Comparison of ENCODE assay signal across 8 cellular contexts in the genomic region with DNA sequence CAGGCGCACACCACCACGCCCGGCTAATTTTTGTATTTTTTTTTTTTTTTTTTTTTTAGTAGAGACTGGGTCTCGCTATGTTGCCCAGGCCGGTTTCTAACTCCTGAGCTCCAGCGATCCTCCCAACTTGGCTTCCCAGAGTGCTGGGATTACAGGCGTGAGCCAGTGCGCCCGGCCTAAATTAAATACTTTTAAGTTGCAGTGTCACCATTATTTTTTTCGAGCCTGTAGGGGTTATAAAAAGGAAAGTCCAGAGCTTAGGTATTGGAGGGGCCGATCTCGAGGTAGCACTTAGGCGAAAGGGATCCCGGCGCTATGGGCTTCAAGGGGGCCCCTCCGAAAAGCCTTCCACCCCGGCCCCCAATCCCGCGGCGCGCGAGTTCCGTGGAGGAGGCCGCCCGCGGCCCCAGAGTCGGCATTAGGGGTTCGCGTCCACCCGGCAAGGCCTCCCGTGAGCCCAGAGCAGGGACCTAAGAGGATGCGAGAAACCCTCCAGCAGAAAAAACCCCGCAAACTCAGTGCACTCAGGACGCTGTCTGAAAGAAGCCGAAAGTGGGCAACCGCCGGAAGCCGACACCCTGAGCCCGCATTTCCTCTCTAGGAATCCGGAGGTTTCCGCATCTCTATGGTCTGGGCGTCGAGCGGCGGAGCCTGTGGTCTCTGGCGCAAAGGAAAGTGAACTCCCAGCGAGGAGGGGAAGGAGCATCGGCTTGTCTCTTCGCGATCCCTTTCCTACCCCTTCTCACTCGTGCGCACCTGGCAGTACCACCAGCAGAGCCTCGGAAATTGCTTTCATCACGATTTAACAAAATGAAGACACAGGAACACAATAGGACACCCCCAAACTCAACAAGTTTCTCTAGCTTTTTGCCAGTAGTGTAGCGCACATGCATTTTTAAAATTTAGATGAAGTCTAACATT. TPM values are rescaled to one million over a fixed set of nuclear protein-coding genes. Genes with fewer than 3 reads are reported as not detected.
A peak's percentile ranks its signal among the peaks of the same experiment; 100 is the strongest.
DNase-seq lines count a peak whose midpoint lies in the region; ATAC-seq and TF ChIP-seq lines count a peak whose summit lies in the region.

No MANE protein-coding gene starts in this region.

- WGBS in endodermal cell (ENCODE audit: insufficient coverage in 1 of 2, insufficient read length in 1 of 2), 2 experiments: 14 to 17% methylated on average over 21 to 41 of the region's 55 CpGs
- 16 to 23% methylated on average over 23 to 30 of the region's 55 CpGs for WGBS in mesodermal cell (ENCODE audit: insufficient coverage in 2 of 2), 2 experiments

- CTCF ChIA-PET in CD4-positive, alpha-beta T cell (lab: Charles Lee): interaction anchor here (1.5 to 2.2 kb wide), 3 partner anchors 14 to 204 kb away, joined by 4 to 16 read pairs (median 12); a partner anchor contains a TSS

- no peaks in the 10 kb centered on the region for H3K36me3 Mint-ChIP-seq in CD4-positive, alpha-beta T cell (ENCODE audit: low read depth)
- H3K36me3 Mint-ChIP-seq in endodermal cell (ENCODE audit: low read depth): no peaks in the 10 kb centered on the region

- POLR2A ChIA-PET in CD4-positive, alpha-beta T cell (lab: Charles Lee): interaction anchor here (0.6 to 2.1 kb wide), 12 partner anchors 18 to 781 kb away, joined by 3 to 12 read pairs (median 4); a partner anchor contains a TSS

- peak overlapping the region; percentile 34 for H3K9ac ChIP-seq in endodermal cell (ENCODE audit: extremely low read depth, low read length, poor library complexity, severe bottlenecking)

- peak overlapping the region; percentile 87 for H3K27ac Mint-ChIP-seq in CD4-positive, alpha-beta T cell
- H3K27ac Mint-ChIP-seq in endodermal cell: peak overlapping the region; percentile 90

- H3K4me1 ChIP-seq in endodermal cell (ENCODE audit: control insufficient read depth, insufficient read depth, low read length): no peaks in the 10 kb centered on the region
- no peaks in the 10 kb centered on the region for H3K4me1 ChIP-seq in mesodermal cell (ENCODE audit: control insufficient read depth, insufficient read depth, low read length, poor library complexity, severe bottlenecking)

- H3K36me3 ChIP-seq in endodermal cell (ENCODE audit: control insufficient read depth, insufficient read depth, low read length) (no peaks in the 10 kb centered on the region), mesodermal cell (ENCODE audit: control insufficient read depth, insufficient read depth, low read length) (no peaks in the 10 kb centered on the region)

- peak overlapping the region; percentile 52 for H3K27ac ChIP-seq in CD4-positive, alpha-beta T cell (ENCODE audit: low read depth, low read length)
- H3K27ac ChIP-seq in endodermal cell (ENCODE audit: low read depth, low read length) (no peak overlapping the region), mesodermal cell (ENCODE audit: low read depth, low read length, severe bottlenecking) (peak overlapping the region; percentile 57)

- no peaks in the 10 kb centered on the region for H3K9me3 Mint-ChIP-seq in CD4-positive, alpha-beta T cell
- no peaks in the 10 kb centered on the region for H3K9me3 Mint-ChIP-seq in endodermal cell

- intact Hi-C loops in CD4-positive, alpha-beta T cell (cut with DNase I, micrococcal nuclease): loop anchor here (5.0 kb wide), 2 partner anchors 66 to 146 kb away; a partner anchor contains a TSS

- peaks cover 10% of the 10 kb centered on the region for H3K27me3 Mint-ChIP-seq in CD4-positive, alpha-beta T cell
- H3K27me3 Mint-ChIP-seq in endodermal cell (ENCODE audit: insufficient read depth): peaks cover 13% of the 10 kb centered on the region

- ATAC-seq in CD4-positive, alpha-beta T cell (ENCODE audit: poor library complexity): peak; percentile 95
- ATAC-seq in GM19463 (IDR thresholded peaks at IDR 0.05; ENCODE audit: unreplicated experiment): peak; percentile 79

- H3K27me3 ChIP-seq in CD4-positive, alpha-beta T cell (ENCODE audit: control insufficient read depth, insufficient read depth, low read length): no peaks in the 10 kb centered on the region
- peaks cover 6% of the 10 kb centered on the region for H3K27me3 ChIP-seq in endodermal cell (ENCODE audit: control insufficient read depth, insufficient read depth, low read length, poor library complexity, severe bottlenecking)

- peaks cover 14% of the 10 kb centered on the region for H3K4me1 Mint-ChIP-seq in CD4-positive, alpha-beta T cell (ENCODE audit: low read depth)
- H3K4me1 Mint-ChIP-seq in endodermal cell: peaks cover 4% of the 10 kb centered on the region

- no peaks in the 10 kb centered on the region for H3K9me3 ChIP-seq in CD4-positive, alpha-beta T cell (ENCODE audit: control insufficient read depth, low read length)
- no peaks in the 10 kb centered on the region for H3K9me3 ChIP-seq in endodermal cell (ENCODE audit: control insufficient read depth, low read length)
- H3K9me3 ChIP-seq in mesodermal cell (ENCODE audit: control insufficient read depth, low read length): no peaks in the 10 kb centered on the region

- peak; percentile 72 to 84 (median 75) for DNase-seq in CD4-positive, alpha-beta T cell
- DNase-seq in HS-27A (ENCODE audit: low read depth) (peak; percentile 67), NOMO-1 treated with DMSO at 0.1 percent for 48 hours (lab: John Stamatoyannopoulos, UW; ENCODE audit: unreplicated experiment) (peak; percentile 84), endodermal cell (peak; percentile 98)
- DNase-seq in activated CD8-positive, alpha-beta memory T cell treated with anti-CD3 and anti-CD28 coated beads, Interleukin-2, amount 50 U/mL, for 1 hour (ENCODE audit: extremely low read depth): peak; percentile 62
- peak; percentile 69 for DNase-seq in stimulated activated CD8-positive, alpha-beta memory T cell treated with anti-CD3 and anti-CD28 coated beads, Interleukin-15, amount 100 ng/mL, for 1 hour (ENCODE audit: low read depth)

- H3K4me3 ChIP-seq in endodermal cell (ENCODE audit: low read length): peak overlapping the region; percentile 74
- peak overlapping the region; percentile 37 for H3K4me3 ChIP-seq in mesodermal cell (ENCODE audit: extremely low read depth, insufficient read depth, low read length, poor library complexity, severe bottlenecking)

- peak overlapping the region; percentile 88 for H3K4me3 Mint-ChIP-seq in CD4-positive, alpha-beta T cell
- peak overlapping the region; percentile 75 for H3K4me3 Mint-ChIP-seq in endodermal cell

- no peak for TF ChIP-seq CTCF in CD4-positive, alpha-beta T cell (IDR thresholded peaks at IDR 0.05)
- no peak for TF ChIP-seq CTCF in endodermal cell (conservative IDR thresholded peaks at IDR 0.05)

RNA-seq across cellular contexts. Expression of a gene that starts 14.1 kb away (rescaled TPM):
- under 1 TPM; 0.60 to 0.73 TPM for total RNA-seq in CD4-positive, alpha-beta T cell
- 10 to 100 TPM; 11.1 to 14.7 TPM for total RNA-seq in endodermal cell
- polyA plus RNA-seq in endodermal cell (2013, experiment 1 of 2): 8.6 TPM
- 8.1 TPM for polyA plus RNA-seq in endodermal cell (2013, experiment 2 of 2)
- 11.4 TPM for polyA plus RNA-seq in mesodermal cell (2013, experiment 1 of 2)
- polyA plus RNA-seq in mesodermal cell (2013, experiment 2 of 2): 13.4 TPM

Comparison
In these comparisons a context has a peak if more than half of its experiments do, and no peak if none do; other contexts are left out.
1. RNA of a gene that starts 14.1 kb away (total RNA-seq): 11.1 to 14.7 TPM in endodermal cell; 0.60 to 0.73 TPM in CD4-positive, alpha-beta T cell; every median in the first group is over 4 times any median in the second.
2. Peak in every context shown above with its lines, with median percentiles within 50 percentile points of each other: DNase-seq.